8 cellular contexts compared by ENCODE assay signal in the genomic region with DNA sequence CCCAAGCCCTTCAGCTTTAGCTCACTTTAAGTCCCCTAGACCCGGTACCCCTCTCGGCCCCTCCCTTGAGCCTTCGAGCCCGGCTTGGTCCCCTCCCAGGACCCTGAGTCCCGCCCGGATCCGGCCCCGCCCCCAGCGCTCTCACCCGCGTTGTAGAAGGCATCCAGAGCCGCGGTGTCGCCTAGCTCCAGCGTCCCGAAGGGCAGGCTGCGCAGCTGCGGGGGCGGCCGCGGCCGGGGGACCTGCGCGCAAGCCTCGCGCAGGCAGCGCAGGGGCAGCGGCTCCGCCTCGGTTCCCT. TPM values are rescaled to one million over a fixed set of nuclear protein-coding genes. Genes with fewer than 3 reads are reported as not detected.
DNase-seq lines count a peak whose midpoint lies in the region; ATAC-seq and TF ChIP-seq lines count a peak whose summit lies in the region.

No MANE protein-coding gene starts in this region.

- H3K4me3 ChIP-seq in liver (ENCODE audit: low read depth in 1 of 3, low read length in 3 of 3) = peak overlapping the region; percentile 58 to 72 (median 66)

- H3K9me3 ChIP-seq in liver (ENCODE audit: control insufficient read depth in 4 of 4, low read length in 3 of 4) = no peaks in the 10 kb centered on the region

- DNase-seq in DMS153 (lab: John Stamatoyannopoulos, UW) (peak; percentile 75), NCI-H446 (lab: John Stamatoyannopoulos, UW) (peak; percentile 79 to 87), dermis microvascular lymphatic vessel endothelial cell (ENCODE audit: low read depth in 2 of 2) (peak; percentile 35 to 82)
- DNase-seq in activated CD4-positive, alpha-beta T cell treated with anti-CD3 and anti-CD28 coated beads, Interleukin-2, amount 50 U/mL, for 4 hours = peak; percentile 56 to 61
- DNase-seq in stimulated activated CD4-positive, alpha-beta T cell treated with anti-CD3 and anti-CD28 coated beads, Interleukin-2, amount 100 ng/mL, for 48 hours = peak; percentile 79 to 80

- WGBS in liver = under 1% methylated on average over 30 of the region's 30 CpGs

- H3K27ac ChIP-seq in liver (ENCODE audit: low read depth in 1 of 2, low read length in 2 of 2) = peak overlapping the region; percentile 84 to 87

- H3K36me3 ChIP-seq in liver (ENCODE audit: control insufficient read depth in 4 of 4, insufficient read depth in 3 of 4, low read depth in 1 of 4, low read length in 3 of 4) = no peaks in the 10 kb centered on the region

- H3K4me1 ChIP-seq in liver (ENCODE audit: control insufficient read depth in 4 of 4, insufficient read depth in 4 of 4, low read length in 3 of 4) = peaks cover 0 to 34% (median 12%) of the 10 kb centered on the region in 4 donors

- no peak for TF ChIP-seq CTCF in liver (IDR thresholded peaks at IDR 0.05; ENCODE audit: low read depth, low read length, missing input control)

- peak overlapping the region in 1 of 2 donors; percentile 79 for H3K9ac ChIP-seq in liver (ENCODE audit: low read depth in 1 of 2, low read length in 2 of 2)

- peak; percentile 42 for ATAC-seq in HG02642 (IDR thresholded peaks at IDR 0.05; ENCODE audit: poor library complexity, unreplicated experiment)
- no peak for ATAC-seq in GM18868 (IDR thresholded peaks at IDR 0.05; ENCODE audit: unreplicated experiment)

- no peak for TF ChIP-seq RAD21 in liver (IDR thresholded peaks at IDR 0.05)

- H3K27me3 ChIP-seq in liver (ENCODE audit: control insufficient read depth in 4 of 4, insufficient read depth in 4 of 4, low read length in 3 of 4) = no peaks in the 10 kb centered on the region

TF ChIP-seq in liver, 16 proteins besides CTCF, POLR2A, EP300 and RAD21:
- TF ChIP-seq, protein P1, sequence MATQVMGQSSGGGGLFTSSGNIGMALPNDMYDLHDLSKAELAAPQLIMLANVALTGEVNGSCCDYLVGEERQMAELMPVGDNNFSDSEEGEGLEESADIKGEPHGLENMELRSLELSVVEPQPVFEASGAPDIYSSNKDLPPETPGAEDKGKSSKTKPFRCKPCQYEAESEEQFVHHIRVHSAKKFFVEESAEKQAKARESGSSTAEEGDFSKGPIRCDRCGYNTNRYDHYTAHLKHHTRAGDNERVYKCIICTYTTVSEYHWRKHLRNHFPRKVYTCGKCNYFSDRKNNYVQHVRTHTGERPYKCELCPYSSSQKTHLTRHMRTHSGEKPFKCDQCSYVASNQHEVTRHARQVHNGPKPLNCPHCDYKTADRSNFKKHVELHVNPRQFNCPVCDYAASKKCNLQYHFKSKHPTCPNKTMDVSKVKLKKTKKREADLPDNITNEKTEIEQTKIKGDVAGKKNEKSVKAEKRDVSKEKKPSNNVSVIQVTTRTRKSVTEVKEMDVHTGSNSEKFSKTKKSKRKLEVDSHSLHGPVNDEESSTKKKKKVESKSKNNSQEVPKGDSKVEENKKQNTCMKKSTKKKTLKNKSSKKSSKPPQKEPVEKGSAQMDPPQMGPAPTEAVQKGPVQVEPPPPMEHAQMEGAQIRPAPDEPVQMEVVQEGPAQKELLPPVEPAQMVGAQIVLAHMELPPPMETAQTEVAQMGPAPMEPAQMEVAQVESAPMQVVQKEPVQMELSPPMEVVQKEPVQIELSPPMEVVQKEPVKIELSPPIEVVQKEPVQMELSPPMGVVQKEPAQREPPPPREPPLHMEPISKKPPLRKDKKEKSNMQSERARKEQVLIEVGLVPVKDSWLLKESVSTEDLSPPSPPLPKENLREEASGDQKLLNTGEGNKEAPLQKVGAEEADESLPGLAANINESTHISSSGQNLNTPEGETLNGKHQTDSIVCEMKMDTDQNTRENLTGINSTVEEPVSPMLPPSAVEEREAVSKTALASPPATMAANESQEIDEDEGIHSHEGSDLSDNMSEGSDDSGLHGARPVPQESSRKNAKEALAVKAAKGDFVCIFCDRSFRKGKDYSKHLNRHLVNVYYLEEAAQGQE (IDR thresholded peaks at IDR 0.05) = no peak
- no peak for TF ChIP-seq HNF4G (IDR thresholded peaks at IDR 0.05)
- TF ChIP-seq, protein P2, sequence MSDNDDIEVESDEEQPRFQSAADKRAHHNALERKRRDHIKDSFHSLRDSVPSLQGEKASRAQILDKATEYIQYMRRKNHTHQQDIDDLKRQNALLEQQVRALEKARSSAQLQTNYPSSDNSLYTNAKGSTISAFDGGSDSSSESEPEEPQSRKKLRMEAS (IDR thresholded peaks at IDR 0.05) = no peak
- no peak for TF ChIP-seq FOXA1 (IDR thresholded peaks at IDR 0.05)
- no peak for TF ChIP-seq HNF4A (conservative IDR thresholded peaks at IDR 0.05)
- no peak for TF ChIP-seq GABPA (IDR thresholded peaks at IDR 0.05 in 1 of 2, conservative IDR thresholded peaks at IDR 0.05 in 1 of 2)
- no peak for TF ChIP-seq TAF1 (conservative IDR thresholded peaks at IDR 0.05)
- TF ChIP-seq FOXA2 (IDR thresholded peaks at IDR 0.05) = no peak
- TF ChIP-seq NR2F2 (IDR thresholded peaks at IDR 0.05) = no peak
- TF ChIP-seq SP1 (IDR thresholded peaks at IDR 0.05) = no peak
- TF ChIP-seq EGR1 (IDR thresholded peaks at IDR 0.05; ENCODE audit: low read depth in 2 of 2) = no peak
- TF ChIP-seq JUND (IDR thresholded peaks at IDR 0.05) = no peak
- TF ChIP-seq, protein P3, sequence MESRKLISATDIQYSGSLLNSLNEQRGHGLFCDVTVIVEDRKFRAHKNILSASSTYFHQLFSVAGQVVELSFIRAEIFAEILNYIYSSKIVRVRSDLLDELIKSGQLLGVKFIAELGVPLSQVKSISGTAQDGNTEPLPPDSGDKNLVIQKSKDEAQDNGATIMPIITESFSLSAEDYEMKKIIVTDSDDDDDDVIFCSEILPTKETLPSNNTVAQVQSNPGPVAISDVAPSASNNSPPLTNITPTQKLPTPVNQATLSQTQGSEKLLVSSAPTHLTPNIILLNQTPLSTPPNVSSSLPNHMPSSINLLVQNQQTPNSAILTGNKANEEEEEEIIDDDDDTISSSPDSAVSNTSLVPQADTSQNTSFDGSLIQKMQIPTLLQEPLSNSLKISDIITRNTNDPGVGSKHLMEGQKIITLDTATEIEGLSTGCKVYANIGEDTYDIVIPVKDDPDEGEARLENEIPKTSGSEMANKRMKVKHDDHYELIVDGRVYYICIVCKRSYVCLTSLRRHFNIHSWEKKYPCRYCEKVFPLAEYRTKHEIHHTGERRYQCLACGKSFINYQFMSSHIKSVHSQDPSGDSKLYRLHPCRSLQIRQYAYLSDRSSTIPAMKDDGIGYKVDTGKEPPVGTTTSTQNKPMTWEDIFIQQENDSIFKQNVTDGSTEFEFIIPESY (IDR thresholded peaks at IDR 0.05) = no peak
- TF ChIP-seq RXRA (IDR thresholded peaks at IDR 0.05) = no peak
- TF ChIP-seq, protein P4, sequence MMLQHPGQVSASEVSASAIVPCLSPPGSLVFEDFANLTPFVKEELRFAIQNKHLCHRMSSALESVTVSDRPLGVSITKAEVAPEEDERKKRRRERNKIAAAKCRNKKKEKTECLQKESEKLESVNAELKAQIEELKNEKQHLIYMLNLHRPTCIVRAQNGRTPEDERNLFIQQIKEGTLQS (IDR thresholded peaks at IDR 0.05) = no peak
- no peak for TF ChIP-seq YY1 (IDR thresholded peaks at IDR 0.05)

RNA-seq across cellular contexts. Expression of a gene that starts 0.7 kb away (rescaled TPM):
- total RNA-seq in dermis microvascular lymphatic vessel endothelial cell (3.3 and 4.0 TPM in 2 replicates), liver (1 to 10 TPM; 1.3 to 8.3 TPM)
- 1 to 10 TPM; 3.4 to 4.6 TPM for polyA plus RNA-seq in liver

RNA-seq across cellular contexts. Expression of a gene that starts 8.6 kb away (rescaled TPM):
- total RNA-seq in dermis microvascular lymphatic vessel endothelial cell = not detected in 2 replicates
- total RNA-seq in liver = 100 to 1,000 TPM in 1 of 2 donors, 10 to 100 TPM in 1; 87.3 to 146 TPM
- polyA plus RNA-seq in liver = 100 to 1,000 TPM; 127 to 310 TPM

RNA-seq across cellular contexts. Expression of a gene that starts 17.1 kb away (rescaled TPM):
- total RNA-seq in dermis microvascular lymphatic vessel endothelial cell (not detected in 2 replicates), liver (not detected)
- not detected for polyA plus RNA-seq in liver

RNA-seq across cellular contexts. Expression of a gene that starts 24.2 kb away (rescaled TPM):
- total RNA-seq in dermis microvascular lymphatic vessel endothelial cell (under 0.01 and 0.13 TPM in 2 replicates), liver (1 to 10 TPM; 1.9 to 3.9 TPM)
- polyA plus RNA-seq in liver = under 1 TPM; 0.73 to 0.93 TPM

RNA-seq across cellular contexts. Expression of a gene that starts 26.4 kb away (rescaled TPM):
- total RNA-seq in dermis microvascular lymphatic vessel endothelial cell = 0.39 and 0.51 TPM in 2 replicates
- total RNA-seq in liver = under 1 TPM in 1 of 2 donors, not detected in 1; under 0.01 TPM
- polyA plus RNA-seq in liver = under 1 TPM in 1 of 2 donors, not detected in 1; 0.30 TPM

Comparison
In these comparisons a context has a peak if more than half of its experiments do, and no peak if none do; other contexts are left out.
1. RNA of a gene that starts 8.6 kb away (total RNA-seq): 87.3 to 146 TPM in liver; not detected in dermis microvascular lymphatic vessel endothelial cell; every median in the first group is over 10 times any median in the second.
2. Peak in every context shown above with its lines, with median percentiles within 50 percentile points of each other: DNase-seq.